ENCODE assay signal across 15 cellular contexts in the genomic region with DNA sequence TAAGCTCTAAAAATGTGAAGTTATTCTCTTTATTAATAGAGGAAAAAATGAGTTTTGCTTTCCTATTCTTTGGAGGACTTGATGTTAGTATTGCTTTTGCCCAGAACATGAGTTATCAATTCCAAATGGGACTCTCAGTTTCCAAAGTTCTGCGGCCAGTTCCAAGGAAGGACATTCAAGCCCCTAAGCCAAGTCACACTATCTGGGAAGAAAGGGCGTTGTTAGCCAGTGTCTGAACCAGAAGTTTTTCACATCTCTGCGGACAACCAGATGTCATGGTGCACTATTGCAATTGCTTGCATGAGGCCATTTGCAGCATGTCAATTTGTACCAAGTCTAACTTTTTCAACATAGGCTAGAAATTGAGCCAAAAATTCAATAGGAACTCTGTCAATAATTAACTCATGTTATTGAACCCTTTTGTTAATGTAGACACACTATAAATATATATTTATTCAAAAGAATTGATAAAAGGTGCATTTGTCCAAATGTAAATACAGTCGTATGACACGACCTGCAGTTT.
A peak's percentile ranks its signal among the peaks of the same experiment; 100 is the strongest.
DNase-seq lines count a peak whose midpoint lies in the region; ATAC-seq, FAIRE-seq and TF ChIP-seq lines count a peak whose summit lies in the region.
"Had no signal": no experiment of that assay in that cellular context is flagged by ENCODE, and none has a peak within 500 bp of the region (broad histone marks: within the 10 kb centered on the region; RNA-seq: fewer than 3 reads in every experiment).

No MANE protein-coding gene starts in this region.

- H3K9me3 Mint-ChIP-seq in Caco-2 (ENCODE audit: unreplicated experiment) = peaks cover 23% of the 10 kb centered on the region
- peaks cover 0 to 8% (median 0%) of the 10 kb centered on the region in 5 experiments for H3K9me3 Mint-ChIP-seq in brain
- H3K9me3 Mint-ChIP-seq: CD8-positive, alpha-beta memory T cell; HFFc6 had no signal

- no peaks in the 10 kb centered on the region for H3K27me3 ChIP-seq in Caco-2 (replicated peaks; ENCODE audit: control insufficient read depth, insufficient read depth, low read length)
- no peaks in the 10 kb centered on the region for H3K27me3 ChIP-seq in sigmoid colon

- ATAC-seq in left ventricle myocardium superior = peak; percentile 72

- no peak for FAIRE-seq in GM12891 (lab: Jason Lieb, UNC)
- FAIRE-seq: A204.1 had no signal

- DNase-seq in Caco-2 (no peak), left ventricle myocardium superior (no peak), sigmoid colon (peak; percentile 65), GM12891 (ENCODE audit: insufficient read length, low spot score) (no peak), CD1c-positive myeloid dendritic cell (ENCODE audit: extremely low spot score) (no peak), NCI-H2107 (lab: John Stamatoyannopoulos, UW) (no peak)
- DNase-seq: C1 segment of cervical spinal cord; CD8-positive, alpha-beta memory T cell; DMS53; GF-D8; HCEC 1CT; HFFc6 had no signal

- H3K9me3 ChIP-seq in Caco-2 (peaks cover 10% of the 10 kb centered on the region; the same call in 1 of the 2 replicates), sigmoid colon (no peaks in the 10 kb centered on the region)

- peaks cover 50% of the 10 kb centered on the region for H3K4me1 Mint-ChIP-seq in Caco-2 (ENCODE audit: low read depth, unreplicated experiment)
- peaks cover 30% of the 10 kb centered on the region for H3K4me1 Mint-ChIP-seq in brain
- H3K4me1 Mint-ChIP-seq: B cell; CD8-positive, alpha-beta memory T cell had no signal

- H3K4me3 ChIP-seq in Caco-2 (ENCODE audit: low read depth, low read length) = no peak overlapping the region
- H3K4me3 ChIP-seq in sigmoid colon = no peak overlapping the region

- TF ChIP-seq EP300 in sigmoid colon (IDR thresholded peaks at IDR 0.05) = no peak

- H3K4me3 Mint-ChIP-seq in Caco-2 (ENCODE audit: unreplicated experiment) (no peak overlapping the region), brain (no peak overlapping the region)
- H3K4me3 Mint-ChIP-seq: B cell; CD8-positive, alpha-beta memory T cell; HFFc6 had no signal

- H3K27ac Mint-ChIP-seq in Caco-2 (ENCODE audit: unreplicated experiment) (peak overlapping the region; percentile 93), brain (peak overlapping the region in 3 of 5 experiments; percentile 32 to 34 (median 33))
- H3K27ac Mint-ChIP-seq: B cell; CD8-positive, alpha-beta memory T cell; HFFc6 had no signal

- TF ChIP-seq CTCF in Caco-2 (IDR thresholded peaks at IDR 0.05; ENCODE audit: insufficient read depth in 1 of 2, low read depth in 1 of 2, low read length in 1 of 2, severe bottlenecking in 1 of 2, unreplicated experiment in 1 of 2) (no peak), brain (conservative IDR thresholded peaks at IDR 0.05) (no peak), sigmoid colon (IDR thresholded peaks at IDR 0.05) (no peak)

- CTCF ChIA-PET in Caco-2 (lab: Charles Lee) = no interaction called here

- 65 to 83% methylated on average over 5 of the region's 5 CpGs for WGBS in sigmoid colon, 2 donors

- H3K36me3 Mint-ChIP-seq in Caco-2 (ENCODE audit: insufficient read depth, unreplicated experiment) (no peaks in the 10 kb centered on the region), brain (no peaks in the 10 kb centered on the region)
- H3K36me3 Mint-ChIP-seq: CD8-positive, alpha-beta memory T cell had no signal

- H3K4me1 ChIP-seq in Caco-2 = peaks cover 41% of the 10 kb centered on the region
- peaks cover 3 to 39% (median 32%) of the 10 kb centered on the region in 4 donors for H3K4me1 ChIP-seq in sigmoid colon

- no peak for TF ChIP-seq POLR2A in sigmoid colon (IDR thresholded peaks at IDR 0.05)
- TF ChIP-seq POLR2A in GM12891 (IDR thresholded peaks at IDR 0.05; ENCODE audit: low read depth, low read length) = no peak

- H3K27me3 Mint-ChIP-seq in Caco-2 (ENCODE audit: insufficient read depth, unreplicated experiment) (no peaks in the 10 kb centered on the region), brain (no peaks in the 10 kb centered on the region)

- no TSS peak for BruUV-seq in Caco-2 (replicated peaks; lab: Mats Ljungman, UMichigan)

- no peaks in the 10 kb centered on the region for H3K36me3 ChIP-seq in Caco-2 (ENCODE audit: control insufficient read depth, insufficient read depth, low read length)
- H3K36me3 ChIP-seq in sigmoid colon = no peaks in the 10 kb centered on the region

- intact Hi-C loops in Caco-2 (cut with micrococcal nuclease; ENCODE audit: unreplicated experiment) = loop anchor here (5.0 kb wide), 1 partner anchor 70 kb away; no protein-coding TSS in a partner anchor
- intact Hi-C loops in left ventricle myocardium superior (cut with micrococcal nuclease) = no loop called here
- intact Hi-C loops in sigmoid colon (cut with DNase I) = loop anchor here (10.0 kb wide), 1 partner anchor 122 kb away; no protein-coding TSS in a partner anchor

- no peak overlapping the region for H3K27ac ChIP-seq in sigmoid colon

- POLR2A ChIA-PET in Caco-2 (lab: Charles Lee) = no interaction called here

TF ChIP-seq in GM12891, 5 proteins besides CTCF, POLR2A, EP300 and RAD21:
- TF ChIP-seq PAX5 (IDR thresholded peaks at IDR 0.05; ENCODE audit: insufficient read depth, low read length, severe bottlenecking) (no peak), POU2F2 (IDR thresholded peaks at IDR 0.05; ENCODE audit: low read depth, low read length) (no peak), SPI1 (IDR thresholded peaks at IDR 0.05; ENCODE audit: low read depth, low read length) (no peak), POLR2AphosphoS5 (IDR thresholded peaks at IDR 0.05; ENCODE audit: low read depth, low read length) (no peak), TAF1 (IDR thresholded peaks at IDR 0.05; ENCODE audit: low read depth, low read length) (no peak)
TF ChIP-seq in GM12891: peak in this region for 0.
